ENCODE assay signal across 23 cellular contexts in genomic region chr22:22390989-22391388, GRCh38.
"Had no signal": no experiment of that assay in that cellular context is flagged by ENCODE, and none has a peak within 500 bp of the region (broad histone marks: within the 10 kb centered on the region; RNA-seq: fewer than 3 reads in every experiment).

No MANE protein-coding gene starts in this region.

- H3K27ac ChIP-seq: colonic mucosa, epithelial cell of prostate, foreskin keratinocyte, gastroesophageal sphincter, heart left ventricle, hepatocyte, lower lobe of right lung had no signal

- H3K4me3 Mint-ChIP-seq: dendritic cell treated with granulocyte-macrophage colony-stimulating factor and Interleukin-4, amounts not matched to agents 40 ng/mL and 50 ng/mL, for 4 days; effector memory CD8-positive, alpha-beta T cell; endodermal cell; immature natural killer cell; mesothelial cell of epicardium had no signal

- H3K4me1 Mint-ChIP-seq: immature natural killer cell, mesothelial cell of epicardium had no signal

- H3K9me3 ChIP-seq: colonic mucosa, mucosa of descending colon had no signal

- DNase-seq: colonic mucosa; cortex of kidney; effector CD8-positive, alpha-beta T cell; effector memory CD8-positive, alpha-beta T cell; endodermal cell; erythroblast; foreskin keratinocyte; heart left ventricle; hypothalamus; immature natural killer cell; islet precursor cell; kidney; kidney glomerular epithelial cell; left colon; left ventricle myocardium superior; lower lobe of right lung; mesenchymal stem cell; mucosa of descending colon had no signal

- H3K27ac Mint-ChIP-seq: dendritic cell treated with granulocyte-macrophage colony-stimulating factor and Interleukin-4, amounts not matched to agents 40 ng/mL and 50 ng/mL, for 4 days; effector memory CD8-positive, alpha-beta T cell; endodermal cell; immature natural killer cell; mesothelial cell of epicardium had no signal

- H3K27me3 ChIP-seq: colonic mucosa, hepatocyte had no signal

- H3K36me3 Mint-ChIP-seq: immature natural killer cell, mesothelial cell of epicardium had no signal

- H3K4me3 ChIP-seq: colonic mucosa, gastroesophageal sphincter, heart left ventricle, hepatocyte, lower lobe of right lung, mucosa of descending colon had no signal

- H3K36me3 ChIP-seq: colonic mucosa, gastroesophageal sphincter, heart left ventricle, lower lobe of right lung had no signal

- H3K4me1 ChIP-seq: colonic mucosa, foreskin keratinocyte, gastroesophageal sphincter, heart left ventricle, lower lobe of right lung had no signal
